Comparison of ENCODE assay signal across 17 cellular contexts in the genomic region with DNA sequence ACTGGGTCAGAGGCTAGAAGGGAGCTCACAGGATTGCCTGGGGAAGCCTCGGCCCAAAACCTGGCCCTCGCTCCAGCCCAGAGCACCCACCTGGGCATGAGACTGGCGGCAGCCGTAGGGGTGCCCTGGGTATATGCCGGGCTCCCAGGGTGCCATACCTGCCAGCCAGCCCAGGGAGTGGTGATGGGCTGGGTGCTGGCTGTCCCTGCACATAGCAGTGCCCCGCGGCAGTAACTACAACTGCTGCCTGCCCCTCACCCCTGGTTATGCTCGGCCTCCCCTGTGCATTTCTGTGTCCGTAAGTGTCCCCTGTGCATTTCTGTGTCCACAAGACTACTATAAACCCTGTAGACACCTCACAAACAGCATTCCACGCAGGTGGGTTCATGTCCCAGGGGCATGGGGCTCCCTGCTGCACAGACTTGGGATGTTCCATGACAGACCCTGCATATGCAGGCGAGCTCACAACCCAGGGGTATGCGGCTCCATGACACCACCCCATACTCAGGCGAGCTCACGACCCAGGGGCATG. TPM values are rescaled to one million over a fixed set of nuclear protein-coding genes. Genes with fewer than 3 reads are reported as not detected.
DNase-seq lines count a peak whose midpoint lies in the region; TF ChIP-seq lines count a peak whose summit lies in the region.
"Had no signal": no experiment of that assay in that cellular context is flagged by ENCODE, and none has a peak within 500 bp of the region (broad histone marks: within the 10 kb centered on the region; RNA-seq: fewer than 3 reads in every experiment).

No MANE protein-coding gene starts in this region.

- no peak overlapping the region for H3K9ac ChIP-seq in KMS-11
- H3K9ac ChIP-seq in smooth muscle cell (ENCODE audit: low read depth), result no peak overlapping the region

- no peaks in the 10 kb centered on the region for H3K9me2 ChIP-seq in hepatocyte (replicated peaks; ENCODE audit: insufficient read depth)

- H3K4me2 ChIP-seq in KMS-11 (no peak overlapping the region; the same call in 1 of the 2 replicates), hepatocyte (no peak overlapping the region), smooth muscle cell (no peak overlapping the region)

- peak overlapping the region; percentile 90; the same call in 1 of the 2 replicates for H3K27ac ChIP-seq in KMS-11
- H3K27ac ChIP-seq in cingulate gyrus (ENCODE audit: low read depth, low read length), result peak overlapping the region; percentile 89
- H3K27ac ChIP-seq in hepatocyte, result peak overlapping the region; percentile 90
- peak overlapping the region; percentile 96 for H3K27ac ChIP-seq in smooth muscle cell (ENCODE audit: low read depth)
- peak overlapping the region in 2 of 5 donors; percentile 37 to 67 for H3K27ac ChIP-seq in stomach
- H3K27ac ChIP-seq: SJSA1 had no signal

- intact Hi-C loops in stomach (cut with DNase I; ENCODE audit: low total_unique reads), result no loop called here

- H3K4me3 ChIP-seq in KMS-11 (IDR thresholded peaks at IDR 0.05; ENCODE audit: insufficient read depth, low read depth, low read length) (no peak overlapping the region), hepatocyte (no peak overlapping the region), smooth muscle cell (no peak overlapping the region), stomach (no peak overlapping the region)
- H3K4me3 ChIP-seq: SJSA1 had no signal

- H3K9me3 ChIP-seq in hepatocyte (ENCODE audit: low read depth) (no peaks in the 10 kb centered on the region), smooth muscle cell (replicated peaks; ENCODE audit: low read depth) (no peaks in the 10 kb centered on the region), stomach (no peaks in the 10 kb centered on the region)
- H3K9me3 ChIP-seq: SJSA1 had no signal

- H3F3A ChIP-seq in smooth muscle cell (ENCODE audit: low read depth), result no peaks in the 10 kb centered on the region

- 94% methylated on average over 14 of the region's 14 CpGs for WGBS in hepatocyte (ENCODE audit: low lambda C conversion rate, missing lambda C conversion rate)
- WGBS in smooth muscle cell (ENCODE audit: low lambda C conversion rate), result 95% methylated on average over 14 of the region's 14 CpGs
- 94 to 98% (median 96%) methylated on average over 6 to 14 of the region's 14 CpGs for WGBS in stomach, 5 donors

- no peak for TF ChIP-seq POLR2A in stomach (IDR thresholded peaks at IDR 0.05)

- H2AFZ ChIP-seq in KMS-11 (ENCODE audit: low read depth) (no peak overlapping the region), hepatocyte (no peak overlapping the region), smooth muscle cell (ENCODE audit: low read depth) (no peak overlapping the region)

- no peak for TF ChIP-seq CTCF in KMS-11 (conservative IDR thresholded peaks at IDR 0.05; ENCODE audit: low read depth, low read length)
- TF ChIP-seq CTCF in hepatocyte (IDR thresholded peaks at IDR 0.05; ENCODE audit: poor library complexity), result no peak
- no peak for TF ChIP-seq CTCF in smooth muscle cell (IDR thresholded peaks at IDR 0.05; ENCODE audit: borderline replicate concordance, insufficient read depth, poor library complexity, severe bottlenecking)
- no peak for TF ChIP-seq CTCF in stomach (IDR thresholded peaks at IDR 0.05)

- H3K4me1 ChIP-seq in KMS-11 (ENCODE audit: low read depth, poor library complexity, severe bottlenecking), result peaks cover 57% of the 10 kb centered on the region
- H3K4me1 ChIP-seq in hepatocyte (ENCODE audit: insufficient read depth), result peaks cover 16% of the 10 kb centered on the region
- peaks cover 9% of the 10 kb centered on the region for H3K4me1 ChIP-seq in smooth muscle cell (ENCODE audit: low read depth)
- peaks cover 0 to 27% (median 10%) of the 10 kb centered on the region in 4 donors for H3K4me1 ChIP-seq in stomach

- H3K79me2 ChIP-seq in KMS-11 (ENCODE audit: insufficient read depth, low read depth) (no peaks in the 10 kb centered on the region), hepatocyte (no peaks in the 10 kb centered on the region), smooth muscle cell (ENCODE audit: low read depth) (no peaks in the 10 kb centered on the region)

- no peaks in the 10 kb centered on the region for H4K20me1 ChIP-seq in KMS-11 (ENCODE audit: insufficient read depth)
- no peaks in the 10 kb centered on the region for H4K20me1 ChIP-seq in hepatocyte (ENCODE audit: insufficient read depth, poor library complexity, severe bottlenecking)
- no peaks in the 10 kb centered on the region for H4K20me1 ChIP-seq in smooth muscle cell (ENCODE audit: low read depth)

- TF ChIP-seq EP300 in stomach (IDR thresholded peaks at IDR 0.05), result no peak

- H3K36me3 ChIP-seq in KMS-11 (ENCODE audit: insufficient read depth) (no peaks in the 10 kb centered on the region; the same call in 1 of the 2 replicates), hepatocyte (replicated peaks; ENCODE audit: insufficient read depth, low read depth) (no peaks in the 10 kb centered on the region), smooth muscle cell (ENCODE audit: low read depth) (no peaks in the 10 kb centered on the region), stomach (peaks cover 29 to 59% (median 54%) of the 10 kb centered on the region in 4 donors)

- H3K27me3 ChIP-seq in KMS-11 (ENCODE audit: insufficient read depth, low read depth), result no peaks in the 10 kb centered on the region
- H3K27me3 ChIP-seq in hepatocyte, result no peaks in the 10 kb centered on the region
- no peaks in the 10 kb centered on the region for H3K27me3 ChIP-seq in smooth muscle cell (ENCODE audit: low read depth)
- peaks cover 0 to under 1% (median 0%) of the 10 kb centered on the region in 3 donors for H3K27me3 ChIP-seq in stomach
- H3K27me3 ChIP-seq: SJSA1 had no signal

- DNase-seq in hepatocyte (ENCODE audit: low spot score) (peak; percentile 2), smooth muscle cell (lab: John Stamatoyannopoulos, UW; ENCODE audit: unreplicated experiment) (no peak), ureter (ENCODE audit: low spot score) (no peak), NCI-H187 (lab: John Stamatoyannopoulos, UW) (no peak), stomach (no peak)
- DNase-seq in activated CD4-positive, CD25-positive, alpha-beta regulatory T cell (lab: John Stamatoyannopoulos, UW), result no peak
- DNase-seq: activated T-cell treated with anti-CD3 and anti-CD28 coated beads, Interleukin-2, amount 50 U/mL, for 1 hour; AML-193; central memory CD4-positive, alpha-beta T cell; DMS 273 treated with DMSO at 0.1 percent for 48 hours; Karpas-422; NCI-H1436; NCI-H2227 treated with DMSO at 0.1 percent for 48 hours; T-helper 9 cell had no signal

RNA-seq across cellular contexts. Expression of a gene that starts 5.8 kb away (rescaled TPM):
- total RNA-seq in hepatocyte (8.3 and 10.1 TPM in 2 replicates), smooth muscle cell (6.4 and 10.5 TPM in 2 replicates), ureter (12.3 TPM), stomach (10 to 100 TPM in 2 of 5 donors, 1 to 10 TPM in 1, under 1 TPM in 1, not detected in 1; 0.72 to 26.4 (median 8.0) TPM)
- polyA plus RNA-seq in hepatocyte (24.2 and 29.9 TPM in 2 replicates), smooth muscle cell (36.5 and 40.2 TPM in 2 replicates), stomach (10 to 100 TPM in 2 of 3 donors, 1 to 10 TPM in 1; 7.0 to 14.2 (median 13.7) TPM)

RNA-seq across cellular contexts. Expression of a gene that starts 34.6 kb away (rescaled TPM):
- total RNA-seq in hepatocyte, result 25.8 and 27.5 TPM in 2 replicates
- polyA plus RNA-seq in hepatocyte, result 60.9 and 76.8 TPM in 2 replicates
- total RNA-seq in smooth muscle cell, result 1.3 and 4.1 TPM in 2 replicates
- polyA plus RNA-seq in smooth muscle cell, result 15.2 and 18.0 TPM in 2 replicates
- 0.91 TPM for total RNA-seq in ureter
- total RNA-seq in stomach, result 1 to 10 TPM in 2 of 5 donors, not detected in 3; 1.3 to 6.7 TPM
- polyA plus RNA-seq in stomach, result 1 to 10 TPM in 1 of 3 donors, under 1 TPM in 2; 0.25 to 2.4 (median 0.53) TPM
- total RNA-seq: SJSA1 had no signal

RNA-seq across cellular contexts. Expression of a gene that starts 38.5 kb away (rescaled TPM):
- total RNA-seq in hepatocyte (122 and 146 TPM in 2 replicates), smooth muscle cell (33.2 and 37.7 TPM in 2 replicates), ureter (49.0 TPM), stomach (100 to 1,000 TPM in 1 of 5 donors, 10 to 100 TPM in 4; 26.4 to 246 (median 46.7) TPM)
- polyA plus RNA-seq in hepatocyte (131 TPM in 2 replicates), smooth muscle cell (21.8 and 32.5 TPM in 2 replicates), stomach (10 to 100 TPM; 15.3 to 22.2 (median 21.7) TPM)
